Comparison of ENCODE assay signal across 1 cellular context in the genomic region with DNA sequence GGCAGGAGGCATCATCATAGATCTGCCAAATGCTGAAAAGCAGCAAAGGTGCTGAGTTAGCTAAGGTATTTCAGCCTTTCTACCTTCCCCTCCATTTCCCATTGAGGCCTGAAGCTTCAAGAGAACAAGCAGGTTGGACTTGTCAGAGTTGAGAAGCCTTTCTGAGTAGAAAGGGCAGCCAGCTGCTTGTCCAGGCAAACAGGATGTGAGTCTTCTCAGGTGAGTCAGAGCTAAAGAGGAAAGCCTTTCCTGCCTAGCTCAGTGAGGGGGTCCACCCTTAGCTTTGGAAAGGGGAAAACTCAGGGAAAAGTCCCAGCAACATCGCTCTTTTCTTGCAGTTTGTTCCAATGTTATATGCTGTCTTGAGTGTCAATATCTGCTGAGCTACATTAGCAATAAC.
TF ChIP-seq lines count a peak whose summit lies in the region.

No MANE protein-coding gene starts in this region.

TF ChIP-seq in H1, 55 proteins besides CTCF, POLR2A, EP300 and RAD21:
- TF ChIP-seq CHD2 (IDR thresholded peaks at IDR 0.05; ENCODE audit: low read length) (no peak), RXRA (IDR thresholded peaks at IDR 0.05; ENCODE audit: insufficient read depth, low read depth, low read length) (no peak), SAP30 (IDR thresholded peaks at IDR 0.05; ENCODE audit: insufficient read depth, insufficient replicate concordance, low read length) (no peak), NRF1 (IDR thresholded peaks at IDR 0.05; ENCODE audit: low read depth, low read length) (no peak)
- TF ChIP-seq, protein P1, sequence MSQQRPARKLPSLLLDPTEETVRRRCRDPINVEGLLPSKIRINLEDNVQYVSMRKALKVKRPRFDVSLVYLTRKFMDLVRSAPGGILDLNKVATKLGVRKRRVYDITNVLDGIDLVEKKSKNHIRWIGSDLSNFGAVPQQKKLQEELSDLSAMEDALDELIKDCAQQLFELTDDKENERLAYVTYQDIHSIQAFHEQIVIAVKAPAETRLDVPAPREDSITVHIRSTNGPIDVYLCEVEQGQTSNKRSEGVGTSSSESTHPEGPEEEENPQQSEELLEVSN (IDR thresholded peaks at IDR 0.05), result no peak
- TF ChIP-seq, protein P2, sequence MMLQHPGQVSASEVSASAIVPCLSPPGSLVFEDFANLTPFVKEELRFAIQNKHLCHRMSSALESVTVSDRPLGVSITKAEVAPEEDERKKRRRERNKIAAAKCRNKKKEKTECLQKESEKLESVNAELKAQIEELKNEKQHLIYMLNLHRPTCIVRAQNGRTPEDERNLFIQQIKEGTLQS (IDR thresholded peaks at IDR 0.05; ENCODE audit: insufficient read depth, low read depth, low read length), result no peak
TF ChIP-seq in H1: peak in this region for 0.
